In genomic region chr7:27099839-27100225, GRCh38 we compare ENCODE assay signal across 1 cellular context.
TF ChIP-seq lines count a peak whose summit lies in the region.

No MANE protein-coding gene starts in this region.

TF ChIP-seq in IMR-90, 13 proteins besides CTCF, POLR2A, EP300 and RAD21:
- TF ChIP-seq USF2 (IDR thresholded peaks at IDR 0.05; ENCODE audit: low read depth, low read length) (no peak), MAZ (IDR thresholded peaks at IDR 0.05; ENCODE audit: borderline replicate concordance, low read depth, low read length) (no peak), MXI1 (IDR thresholded peaks at IDR 0.05; ENCODE audit: borderline replicate concordance, low read depth, low read length) (no peak), RFX5 (IDR thresholded peaks at IDR 0.05; ENCODE audit: low read depth, low read length) (no peak), CHD1 (IDR thresholded peaks at IDR 0.05; ENCODE audit: low read depth, low read length) (no peak), NFE2L2 (IDR thresholded peaks at IDR 0.05; ENCODE audit: low read depth, low read length) (no peak), SMC3 (IDR thresholded peaks at IDR 0.05; ENCODE audit: low read depth, low read length) (no peak), RCOR1 (IDR thresholded peaks at IDR 0.05; ENCODE audit: insufficient replicate concordance, low read length) (no peak)
